ENCODE assay signal across 20 cellular contexts in the genomic region with DNA sequence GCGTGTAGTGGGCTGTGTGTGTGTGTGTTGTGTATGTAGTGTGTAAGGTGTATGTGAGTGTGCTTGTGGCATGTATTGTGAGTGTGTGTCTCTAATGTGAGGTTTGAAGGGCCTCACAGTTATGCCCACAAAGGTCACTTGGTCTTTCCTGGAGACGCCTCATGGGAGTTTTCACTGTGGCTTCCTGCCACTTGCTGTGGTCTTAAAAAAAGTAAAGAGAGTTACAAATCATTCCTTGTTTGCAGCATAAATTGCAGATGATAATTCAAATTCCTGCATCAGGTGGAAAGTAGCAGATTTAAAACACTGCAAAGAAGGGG.
"Had no signal": no experiment of that assay in that cellular context is flagged by ENCODE, and none has a peak within 500 bp of the region (broad histone marks: within the 10 kb centered on the region; RNA-seq: fewer than 3 reads in every experiment).

No MANE protein-coding gene starts in this region.

- H3K9me3 Mint-ChIP-seq: naive thymus-derived CD4-positive, alpha-beta T cell; stimulated activated effector memory CD8-positive, alpha-beta T cell treated with anti-CD3 and anti-CD28 coated beads, Interleukin-12 subunit alpha, Interleukin-12 subunit beta, amount 100 ng/mL, for 72 hours had no signal

- H3K4me1 ChIP-seq: psoas muscle, transverse colon had no signal

- ATAC-seq: heart left ventricle; left lobe of liver; naive thymus-derived CD4-positive, alpha-beta T cell; psoas muscle; stimulated activated effector memory CD8-positive, alpha-beta T cell treated with anti-CD3 and anti-CD28 coated beads, Interleukin-12 subunit alpha, Interleukin-12 subunit beta, amount 100 ng/mL, for 72 hours had no signal

- FAIRE-seq: frontal cortex, islet of Langerhans had no signal

- H3K27ac Mint-ChIP-seq: stimulated activated effector memory CD8-positive, alpha-beta T cell treated with anti-CD3 and anti-CD28 coated beads, Interleukin-12 subunit alpha, Interleukin-12 subunit beta, amount 100 ng/mL, for 72 hours had no signal

- H3K36me3 Mint-ChIP-seq: naive thymus-derived CD4-positive, alpha-beta T cell; stimulated activated effector memory CD8-positive, alpha-beta T cell treated with anti-CD3 and anti-CD28 coated beads, Interleukin-12 subunit alpha, Interleukin-12 subunit beta, amount 100 ng/mL, for 72 hours had no signal

- H3K4me3 Mint-ChIP-seq: naive thymus-derived CD4-positive, alpha-beta T cell; stimulated activated effector memory CD8-positive, alpha-beta T cell treated with anti-CD3 and anti-CD28 coated beads, Interleukin-12 subunit alpha, Interleukin-12 subunit beta, amount 100 ng/mL, for 72 hours had no signal

- H3K27ac ChIP-seq: dorsolateral prefrontal cortex, heart left ventricle, psoas muscle, right lobe of liver, stomach, thoracic aorta, transverse colon had no signal

- DNase-seq: cortex of kidney; dorsolateral prefrontal cortex; effector CD8-positive, alpha-beta T cell; heart left ventricle; hippocampal formation; mammary epithelial cell; naive thymus-derived CD4-positive, alpha-beta T cell; psoas muscle; retina; right lobe of liver; stimulated activated CD4-positive, alpha-beta T cell treated with anti-CD3 and anti-CD28 coated beads, Interleukin-4, amount 100 ng/mL, for 1 hour; stimulated activated CD8-positive, alpha-beta memory T cell treated with anti-CD3 and anti-CD28 coated beads, Interleukin-4, amount 100 ng/mL, for 48 hours; stomach; substantia nigra; transverse colon had no signal

- H3K9me3 ChIP-seq: heart left ventricle, psoas muscle, right lobe of liver, stomach, thoracic aorta, transverse colon had no signal

- H3K4me3 ChIP-seq: dorsolateral prefrontal cortex, heart left ventricle, psoas muscle, right lobe of liver, stomach, thoracic aorta, transverse colon had no signal

- H3K27me3 ChIP-seq: dorsolateral prefrontal cortex, right lobe of liver, stomach, transverse colon had no signal

- H3K36me3 ChIP-seq: heart left ventricle, right lobe of liver, stomach, thoracic aorta, transverse colon had no signal
